Comparison of ENCODE assay signal across 8 cellular contexts in genomic region chr10:48063925-48064625, GRCh38.
DNase-seq lines count a peak whose midpoint lies in the region; ATAC-seq, FAIRE-seq and TF ChIP-seq lines count a peak whose summit lies in the region.
"Not testable (repeated sequence)": the region's sequence is repeated elsewhere in the genome, so short reads cannot be mapped to it uniquely, and the experiment has no call there.

No MANE protein-coding gene starts in this region.

- not testable (repeated sequence) for H2AFZ ChIP-seq in PC-3 (ENCODE audit: low read length); K562 (ENCODE audit: low read depth, low read length); HepG2 (ENCODE audit: low read length)

- not testable (repeated sequence) for H3K79me2 ChIP-seq in PC-3 (ENCODE audit: low read length); K562 (ENCODE audit: control insufficient read depth, insufficient read depth, low read length); HepG2 (ENCODE audit: insufficient read depth, low read length)

- not testable (repeated sequence) for H3K9me3 Mint-ChIP-seq in stimulated activated naive CD8-positive, alpha-beta T cell treated with anti-CD3 and anti-CD28 coated beads, Interleukin-15, amount 100 ng/mL, for 72 hours

- BruUV-seq in PC-3 (replicated peaks; lab: Mats Ljungman, UMichigan); K562 (replicated peaks; lab: Mats Ljungman, UMichigan); HepG2 (replicated peaks; lab: Mats Ljungman, UMichigan): not testable (repeated sequence)

- not testable (repeated sequence) for H3K4me2 ChIP-seq in PC-3 (ENCODE audit: low read length); K562 (ENCODE audit: insufficient read depth, low read length); HepG2 (ENCODE audit: low read depth, low read length)

- H3K4me3 Mint-ChIP-seq in stimulated activated naive CD8-positive, alpha-beta T cell treated with anti-CD3 and anti-CD28 coated beads, Interleukin-15, amount 100 ng/mL, for 72 hours = not testable (repeated sequence)

- not testable (repeated sequence) for H4K20me1 ChIP-seq in PC-3 (ENCODE audit: low read length); K562 (replicated peaks; ENCODE audit: control insufficient read depth, insufficient read depth, low read length); HepG2 (ENCODE audit: insufficient read depth, low read length)

- CTCF ChIA-PET in PC-3 (lab: Charles Lee); K562 (lab: Yijun Ruan, JAX; ENCODE audit: low intra/inter-chr PET ratio); HepG2 (lab: Yijun Ruan, JAX; ENCODE audit: low intra/inter-chr PET ratio, low total read pairs): not testable (repeated sequence)

- not testable (repeated sequence) for H3K9me3 ChIP-seq in PC-3 (ENCODE audit: low read length); K562 (replicated peaks; ENCODE audit: control insufficient read depth, insufficient read depth, low read depth, low read length); HepG2 (ENCODE audit: low read length)

- not testable (repeated sequence) for H3K4me1 Mint-ChIP-seq in stimulated activated naive CD8-positive, alpha-beta T cell treated with anti-CD3 and anti-CD28 coated beads, Interleukin-15, amount 100 ng/mL, for 72 hours

- H3K4me1 ChIP-seq in PC-3 (ENCODE audit: insufficient read depth, low read length); K562 (replicated peaks in 1 of 2; ENCODE audit: control insufficient read depth in 2 of 2, insufficient read depth in 2 of 2, low read length in 2 of 2); HepG2 (ENCODE audit: insufficient read depth, low read length): not testable (repeated sequence)

- not testable (repeated sequence) for TF ChIP-seq POLR2A in K562 (conservative IDR thresholded peaks at IDR 0.05); HepG2 (IDR thresholded peaks at IDR 0.05; ENCODE audit: insufficient read depth in 1 of 2, low read depth in 2 of 2, low read length in 2 of 2)

- not testable (repeated sequence) for H3K27me3 ChIP-seq in PC-3 (ENCODE audit: low read length); K562 (ENCODE audit: control insufficient read depth in 2 of 2, insufficient read depth in 2 of 2, low read length in 2 of 2); HepG2 (ENCODE audit: control insufficient read depth in 1 of 2, insufficient read depth in 2 of 2, low read length in 2 of 2)

- H3F3A ChIP-seq in PC-3 (ENCODE audit: low read length, unreplicated experiment) = not testable (repeated sequence)

- intact Hi-C loops in PC-3 (cut with micrococcal nuclease); K562 (cut with micrococcal nuclease); HepG2 (cut with micrococcal nuclease; ENCODE audit: unreplicated experiment): not testable (repeated sequence)

- not testable (repeated sequence) for H3K36me3 ChIP-seq in PC-3 (ENCODE audit: low read depth, low read length); K562 (ENCODE audit: control insufficient read depth, insufficient read depth, low read length); HepG2 (replicated peaks in 1 of 2; ENCODE audit: control insufficient read depth in 1 of 2, insufficient read depth in 2 of 2, low read length in 2 of 2)

- not testable (repeated sequence) for DNase-seq in PC-3; K562 (ENCODE audit: extremely low read depth in 1 of 4, low spot score in 3 of 4); HepG2 (ENCODE audit: low spot score); stimulated activated naive CD8-positive, alpha-beta T cell treated with anti-CD3 and anti-CD28 coated beads, Interleukin-15, amount 100 ng/mL, for 72 hours

- not testable (repeated sequence) for H3K9me2 ChIP-seq in PC-3 (replicated peaks; ENCODE audit: low read length)

- not testable (repeated sequence) for TF ChIP-seq CTCF in PC-3 (conservative IDR thresholded peaks at IDR 0.05; ENCODE audit: low read depth, low read length); K562 (IDR thresholded peaks at IDR 0.05 in 2 of 3, conservative IDR thresholded peaks at IDR 0.05 in 1 of 3; ENCODE audit: insufficient read depth in 2 of 3, low read depth in 1 of 3, low read length in 3 of 3); HepG2 (CRISPR knock-in tag; IDR thresholded peaks at IDR 0.05)

- ATAC-seq in GM18858 (IDR thresholded peaks at IDR 0.05; ENCODE audit: unreplicated experiment) (peak; percentile 88), GM19468 (IDR thresholded peaks at IDR 0.05; ENCODE audit: extremely low read depth, unreplicated experiment) (peak; percentile 68), HG02610 (IDR thresholded peaks at IDR 0.05; ENCODE audit: unreplicated experiment) (peak; percentile 92), HG03103 (IDR thresholded peaks at IDR 0.05; ENCODE audit: low read depth, unreplicated experiment) (peak; percentile 91), PC-3 (peak; percentile 100), K562 (peak; percentile 97), HepG2 (peak; percentile 99)
- ATAC-seq in stimulated activated naive CD8-positive, alpha-beta T cell treated with anti-CD3 and anti-CD28 coated beads, Interleukin-15, amount 100 ng/mL, for 72 hours = peak; percentile 99

- TF ChIP-seq RAD21 in K562 (CRISPR knock-in tag; conservative IDR thresholded peaks at IDR 0.05 in 1 of 2, IDR thresholded peaks at IDR 0.05 in 1 of 2); HepG2 (CRISPR knock-in tag; IDR thresholded peaks at IDR 0.05): not testable (repeated sequence)

- not testable (repeated sequence) for H3K9ac ChIP-seq in PC-3 (ENCODE audit: low read length); K562 (ENCODE audit: insufficient read depth in 1 of 2, low read depth in 2 of 2, low read length in 2 of 2); HepG2 (ENCODE audit: insufficient read depth, low read depth, low read length)

- not testable (repeated sequence) for FAIRE-seq in K562 (lab: Jason Lieb, UNC); HepG2 (lab: Jason Lieb, UNC)

- not testable (repeated sequence) for H3K27ac ChIP-seq in PC-3 (ENCODE audit: low read length); K562 (ENCODE audit: extremely low read depth, low read depth, low read length); HepG2 (ENCODE audit: extremely low read length, insufficient read depth, low read length)

- WGBS in K562 (ENCODE audit: insufficient coverage, low coverage, missing lambda C conversion rate) = no CpG with 5 or more reads among the region's 10 CpGs
- WGBS in HepG2 (ENCODE audit: low lambda C conversion rate) = no CpG with 5 or more reads among the region's 10 CpGs

- not testable (repeated sequence) for H3K9me1 ChIP-seq in K562 (ENCODE audit: control insufficient read depth, insufficient read depth, low read length)

- not testable (repeated sequence) for H3K27me3 Mint-ChIP-seq in stimulated activated naive CD8-positive, alpha-beta T cell treated with anti-CD3 and anti-CD28 coated beads, Interleukin-15, amount 100 ng/mL, for 72 hours

- in situ Hi-C loops in K562 (cut with MboI) = loop anchor here (5.0 kb wide), 1 partner anchor 1067 kb away; no protein-coding TSS in a partner anchor
- in situ Hi-C loops in HepG2 (cut with HindIII; ENCODE audit: extremely low pct_ligation_motif_present, low pct_unique_long_range_greater_than_20kb) = not testable (repeated sequence)

- not testable (repeated sequence) for H3K27ac Mint-ChIP-seq in stimulated activated naive CD8-positive, alpha-beta T cell treated with anti-CD3 and anti-CD28 coated beads, Interleukin-15, amount 100 ng/mL, for 72 hours

- TF ChIP-seq EP300 in K562 (IDR thresholded peaks at IDR 0.05; ENCODE audit: low read length); HepG2 (IDR thresholded peaks at IDR 0.05; ENCODE audit: low read depth in 2 of 2, low read length in 2 of 2); HepG2 (CRISPR knock-in tag; IDR thresholded peaks at IDR 0.05; ENCODE audit: borderline replicate concordance): not testable (repeated sequence)

- H3K4me3 ChIP-seq in PC-3 (ENCODE audit: low read length); K562; HepG2 (replicated peaks in 1 of 3; ENCODE audit: insufficient read depth in 1 of 3, low read depth in 2 of 3, low read length in 3 of 3): not testable (repeated sequence)

- POLR2A ChIA-PET in PC-3 (lab: Charles Lee; ENCODE audit: unreplicated experiment); K562 (lab: Yijun Ruan, JAX); HepG2 (lab: Yijun Ruan, JAX): not testable (repeated sequence)
